ENCODE assay signal across 15 cellular contexts in the genomic region with DNA sequence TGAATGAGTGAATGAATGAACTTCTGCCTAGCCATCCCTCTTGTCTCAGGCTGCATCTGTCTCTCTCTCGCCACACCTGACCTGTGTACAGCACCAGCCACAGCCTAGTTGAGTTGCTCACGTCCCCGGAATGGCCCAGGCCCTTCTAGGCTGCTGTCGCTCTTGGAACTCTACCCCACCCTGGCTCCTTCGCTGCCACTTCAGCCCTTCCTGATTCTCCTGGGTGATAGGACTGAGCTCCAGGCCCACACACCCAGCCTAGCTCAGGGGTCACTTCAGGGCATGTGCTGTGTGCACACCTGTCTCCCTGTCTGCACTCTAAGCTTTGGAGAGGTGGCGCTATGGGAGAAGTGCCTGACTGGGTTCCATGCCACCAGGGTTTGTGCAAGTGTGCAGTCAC.
DNase-seq lines count a peak whose midpoint lies in the region; TF ChIP-seq lines count a peak whose summit lies in the region.
"Had no signal": no experiment of that assay in that cellular context is flagged by ENCODE, and none has a peak within 500 bp of the region (broad histone marks: within the 10 kb centered on the region; RNA-seq: fewer than 3 reads in every experiment).

No MANE protein-coding gene starts in this region.

- H3K36me3 Mint-ChIP-seq in neural progenitor cell: peaks cover 42% of the 10 kb centered on the region

- no peaks in the 10 kb centered on the region for H3K4me1 ChIP-seq in neural progenitor cell

- no peak overlapping the region for H3K4me3 ChIP-seq in WERI-Rb-1 (ENCODE audit: low read depth, low read length)
- no peak overlapping the region for H3K4me3 ChIP-seq in neural progenitor cell
- H3K4me3 ChIP-seq in dorsolateral prefrontal cortex: no peak overlapping the region
- H3K4me3 ChIP-seq: GM23248 had no signal

- H3K4me1 Mint-ChIP-seq in neural progenitor cell: no peaks in the 10 kb centered on the region

- H3K9me3 Mint-ChIP-seq in neural progenitor cell: no peaks in the 10 kb centered on the region

- H3K27me3 Mint-ChIP-seq in neural progenitor cell (ENCODE audit: insufficient read depth, low read depth): peaks cover 6% of the 10 kb centered on the region

- H3K79me2 ChIP-seq in neural progenitor cell (ENCODE audit: low read depth): no peaks in the 10 kb centered on the region

- no peaks in the 10 kb centered on the region for H3K9me3 ChIP-seq in WERI-Rb-1 (ENCODE audit: severe bottlenecking)
- no peaks in the 10 kb centered on the region for H3K9me3 ChIP-seq in neural progenitor cell (ENCODE audit: low read depth)
- H3K9me3 ChIP-seq: Caco-2 had no signal

- H3K4me2 ChIP-seq in neural progenitor cell: no peak overlapping the region

- no peaks in the 10 kb centered on the region for H3F3A ChIP-seq in neural progenitor cell (ENCODE audit: low read depth)

- H2AFZ ChIP-seq in neural progenitor cell (replicated peaks): no peak overlapping the region
- H2AFZ ChIP-seq: GM23248 had no signal

- H3K36me3 ChIP-seq in WERI-Rb-1 (no peaks in the 10 kb centered on the region), neural progenitor cell (no peaks in the 10 kb centered on the region)

- H3K27ac ChIP-seq in WERI-Rb-1: no peak overlapping the region
- H3K27ac ChIP-seq in neural progenitor cell: no peak overlapping the region
- no peak overlapping the region for H3K27ac ChIP-seq in dorsolateral prefrontal cortex
- H3K27ac ChIP-seq: GM23248 had no signal

- no peak overlapping the region for H3K9ac ChIP-seq in neural progenitor cell
- H3K9ac ChIP-seq: GM23248 had no signal

- no peaks in the 10 kb centered on the region for H3K27me3 ChIP-seq in WERI-Rb-1 (ENCODE audit: insufficient read depth, low read depth, severe bottlenecking)
- H3K27me3 ChIP-seq in neural progenitor cell: no peaks in the 10 kb centered on the region
- H3K27me3 ChIP-seq in dorsolateral prefrontal cortex: no peaks in the 10 kb centered on the region

- DNase-seq in NCI-H2107 treated with DMSO at 0.1 percent for 48 hours (lab: John Stamatoyannopoulos, UW; ENCODE audit: unreplicated experiment) (peak; percentile 31), NCI-H2107 (lab: John Stamatoyannopoulos, UW) (no peak), DMS79 (lab: John Stamatoyannopoulos, UW) (peak; percentile 76), WERI-Rb-1 (peak; percentile 42), neural progenitor cell (ENCODE audit: low spot score) (no peak), dorsolateral prefrontal cortex (no peak), dedifferentiated amniotic fluid mesenchymal stem cell (ENCODE audit: extremely low spot score) (no peak)
- DNase-seq in stimulated activated CD4-positive, alpha-beta T cell treated with anti-CD3 and anti-CD28 coated beads, Interleukin-1b, Interleukin-23, amount 100 ng/mL, for 48 hours: no peak
- DNase-seq: C1 segment of cervical spinal cord, Caco-2, GF-D8, GM23248, NCI-H1694, NCI-H2227 treated with DMSO at 0.1 percent for 48 hours, NCI-H82 had no signal

- TF ChIP-seq CTCF in WERI-Rb-1 (IDR thresholded peaks at IDR 0.05; ENCODE audit: low read depth, low read length): peak; percentile 26; the same call in 1 of the 2 replicates
- no peak for TF ChIP-seq CTCF in neural progenitor cell (IDR thresholded peaks at IDR 0.05)
- TF ChIP-seq CTCF in dorsolateral prefrontal cortex (IDR thresholded peaks at IDR 0.05 in 54 of 56, conservative IDR thresholded peaks at IDR 0.05 in 2 of 56; ENCODE audit: low read depth in 1 of 56, partially characterized antibody in 56 of 56): no peak

- no peaks in the 10 kb centered on the region for H4K20me1 ChIP-seq in neural progenitor cell (ENCODE audit: low read depth)

- intact Hi-C loops in dorsolateral prefrontal cortex (cut with DNase I): no loop called here

- no peak overlapping the region for H3K4me3 Mint-ChIP-seq in neural progenitor cell

- H3K27ac Mint-ChIP-seq in neural progenitor cell: peak overlapping the region; percentile 26

Comparison
In these comparisons a context has a peak if more than half of its experiments do, and no peak if none do; other contexts are left out.
1. DNase-seq: peak in NCI-H2107 treated with DMSO at 0.1 percent for 48 hours (single experiment), DMS79 (single experiment) and WERI-Rb-1 (single experiment); none in NCI-H2107 (single experiment), neural progenitor cell (single experiment), stimulated activated CD4-positive, alpha-beta T cell treated with anti-CD3 and anti-CD28 coated beads, Interleukin-1b, Interleukin-23, amount 100 ng/mL, for 48 hours (single experiment), dorsolateral prefrontal cortex (0 of 10) and dedifferentiated amniotic fluid mesenchymal stem cell (single experiment).